13 cellular contexts compared by ENCODE assay signal in genomic region chr11:77672276-77672675, GRCh38. TPM values are rescaled to one million over a fixed set of nuclear protein-coding genes. Genes with fewer than 3 reads are reported as not detected.
DNase-seq lines count a peak whose midpoint lies in the region; ATAC-seq and TF ChIP-seq lines count a peak whose summit lies in the region.
"Had no signal": no experiment of that assay in that cellular context is flagged by ENCODE, and none has a peak within 500 bp of the region (broad histone marks: within the 10 kb centered on the region; RNA-seq: fewer than 3 reads in every experiment).

No MANE protein-coding gene starts in this region.

- no peak for TF ChIP-seq CTCF in activated CD8-positive, alpha-beta T cell treated with anti-CD3 and anti-CD28 coated beads for 36 hours (IDR thresholded peaks at IDR 0.05)
- TF ChIP-seq CTCF in foreskin fibroblast (IDR thresholded peaks at IDR 0.05; ENCODE audit: low read depth, low read length), result no peak
- TF ChIP-seq CTCF in transverse colon (IDR thresholded peaks at IDR 0.05), result no peak
- TF ChIP-seq CTCF in esophagus muscularis mucosa (IDR thresholded peaks at IDR 0.05), result no peak
- no peak for TF ChIP-seq CTCF in testis (IDR thresholded peaks at IDR 0.05)

- H3K27me3 ChIP-seq in transverse colon, result no peaks in the 10 kb centered on the region
- no peaks in the 10 kb centered on the region for H3K27me3 ChIP-seq in esophagus muscularis mucosa
- no peaks in the 10 kb centered on the region for H3K27me3 ChIP-seq in testis
- H3K27me3 ChIP-seq: ovary had no signal

- TF ChIP-seq EP300 in transverse colon (IDR thresholded peaks at IDR 0.05; ENCODE audit: low read depth), result no peak
- TF ChIP-seq EP300 in esophagus muscularis mucosa (IDR thresholded peaks at IDR 0.05), result no peak

- H3K36me3 ChIP-seq in transverse colon (peaks cover 0 to 67% (median 17%) of the 10 kb centered on the region in 4 donors), esophagus muscularis mucosa (peaks cover 66 to 99% (median 93%) of the 10 kb centered on the region in 4 donors), testis (ENCODE audit: low read depth, missing control alignments) (no peaks in the 10 kb centered on the region)
- H3K36me3 ChIP-seq: ovary had no signal

- no peaks in the 10 kb centered on the region for H3K27me3 Mint-ChIP-seq in activated CD8-positive, alpha-beta T cell treated with anti-CD3 and anti-CD28 coated beads for 36 hours
- H3K27me3 Mint-ChIP-seq in activated CD8-positive, alpha-beta T cell treated with anti-CD3 and anti-CD28 coated beads, Interleukin-2, amount 10 ng/mL, durations not matched to agents 7 days and 5 days (ENCODE audit: low read depth), result no peaks in the 10 kb centered on the region

- peaks cover 50% of the 10 kb centered on the region for H3K36me3 Mint-ChIP-seq in activated CD8-positive, alpha-beta T cell treated with anti-CD3 and anti-CD28 coated beads for 36 hours (ENCODE audit: low read depth)
- H3K36me3 Mint-ChIP-seq in activated CD8-positive, alpha-beta T cell treated with anti-CD3 and anti-CD28 coated beads, Interleukin-2, amount 10 ng/mL, durations not matched to agents 7 days and 5 days (ENCODE audit: low read depth), result peaks cover 65% of the 10 kb centered on the region

- no peaks in the 10 kb centered on the region for H3K9me3 Mint-ChIP-seq in activated CD8-positive, alpha-beta T cell treated with anti-CD3 and anti-CD28 coated beads for 36 hours
- no peaks in the 10 kb centered on the region for H3K9me3 Mint-ChIP-seq in activated CD8-positive, alpha-beta T cell treated with anti-CD3 and anti-CD28 coated beads, Interleukin-2, amount 10 ng/mL, durations not matched to agents 7 days and 5 days (ENCODE audit: insufficient read depth)

- H3K9me3 ChIP-seq in transverse colon (no peaks in the 10 kb centered on the region), esophagus muscularis mucosa (no peaks in the 10 kb centered on the region), testis (no peaks in the 10 kb centered on the region)
- H3K9me3 ChIP-seq: ovary, thoracic aorta had no signal

- POLR2A ChIA-PET in activated CD8-positive, alpha-beta T cell treated with anti-CD3 and anti-CD28 coated beads for 36 hours (lab: Charles Lee), result no interaction called here
- POLR2A ChIA-PET in activated CD8-positive, alpha-beta T cell treated with anti-CD3 and anti-CD28 coated beads, Interleukin-2, amount 10 ng/mL, durations not matched to agents 7 days and 5 days (lab: Charles Lee), result no interaction called here

- H3K4me1 ChIP-seq in transverse colon, result peaks cover 0 to 32% (median 11%) of the 10 kb centered on the region in 4 donors
- H3K4me1 ChIP-seq in esophagus muscularis mucosa, result no peaks in the 10 kb centered on the region
- no peaks in the 10 kb centered on the region for H3K4me1 ChIP-seq in testis

- DNase-seq in activated CD8-positive, alpha-beta T cell treated with anti-CD3 and anti-CD28 coated beads for 36 hours, result no peak
- DNase-seq in activated CD8-positive, alpha-beta T cell treated with anti-CD3 and anti-CD28 coated beads, Interleukin-2, amount 10 ng/mL, durations not matched to agents 7 days and 5 days, result no peak
- peak; percentile 54 for DNase-seq in T1000 (lab: John Stamatoyannopoulos, UW)
- DNase-seq in foreskin fibroblast, result peak; percentile 90 to 92
- peak; percentile 61 for DNase-seq in transverse colon
- no peak for DNase-seq in esophagus muscularis mucosa (ENCODE audit: extremely low spot score)
- DNase-seq in testis, result no peak
- no peak for DNase-seq in MV-4-11 (lab: John Stamatoyannopoulos, UW)
- DNase-seq: NCI-H1048, NCI-H69, ovary, SW 1271 had no signal

- no peak for ATAC-seq in activated CD8-positive, alpha-beta T cell treated with anti-CD3 and anti-CD28 coated beads for 36 hours
- no peak for ATAC-seq in activated CD8-positive, alpha-beta T cell treated with anti-CD3 and anti-CD28 coated beads, Interleukin-2, amount 10 ng/mL, durations not matched to agents 7 days and 5 days

- CTCF ChIA-PET in activated CD8-positive, alpha-beta T cell treated with anti-CD3 and anti-CD28 coated beads for 36 hours (lab: Charles Lee), result interaction anchor here (1.4 kb wide), 1 partner anchor 327 kb away, joined by 3 read pairs; no protein-coding TSS in a partner anchor
- CTCF ChIA-PET in activated CD8-positive, alpha-beta T cell treated with anti-CD3 and anti-CD28 coated beads, Interleukin-2, amount 10 ng/mL, durations not matched to agents 7 days and 5 days (lab: Charles Lee), result no interaction called here

- peak overlapping the region; percentile 8 for H3K27ac Mint-ChIP-seq in activated CD8-positive, alpha-beta T cell treated with anti-CD3 and anti-CD28 coated beads for 36 hours
- H3K27ac Mint-ChIP-seq in activated CD8-positive, alpha-beta T cell treated with anti-CD3 and anti-CD28 coated beads, Interleukin-2, amount 10 ng/mL, durations not matched to agents 7 days and 5 days, result no peak overlapping the region

- in situ Hi-C loops in transverse colon (cut with MboI; ENCODE audit: low pct_ligation_motif_present in 1 of 4, low pct_unique_long_range_greater_than_20kb in 1 of 4, low sequenced_read_pairs in 3 of 4), result no loop called here

- H3K4me1 Mint-ChIP-seq in activated CD8-positive, alpha-beta T cell treated with anti-CD3 and anti-CD28 coated beads for 36 hours (ENCODE audit: low read depth), result no peaks in the 10 kb centered on the region
- no peaks in the 10 kb centered on the region for H3K4me1 Mint-ChIP-seq in activated CD8-positive, alpha-beta T cell treated with anti-CD3 and anti-CD28 coated beads, Interleukin-2, amount 10 ng/mL, durations not matched to agents 7 days and 5 days (ENCODE audit: low read depth)

- H3K27ac ChIP-seq in transverse colon, result peak overlapping the region; percentile 63 to 67 (median 66)
- no peak overlapping the region for H3K27ac ChIP-seq in esophagus muscularis mucosa (replicated peaks in 1 of 4)
- H3K27ac ChIP-seq in testis, result no peak overlapping the region
- H3K27ac ChIP-seq: ovary, thoracic aorta had no signal

- TF ChIP-seq POLR2A in transverse colon (IDR thresholded peaks at IDR 0.05), result no peak
- TF ChIP-seq POLR2A in esophagus muscularis mucosa (IDR thresholded peaks at IDR 0.05; ENCODE audit: low read depth), result no peak
- no peak for TF ChIP-seq POLR2A in testis (IDR thresholded peaks at IDR 0.05)

- H3K4me3 ChIP-seq in foreskin fibroblast (ENCODE audit: low read depth in 1 of 2, low read length in 2 of 2), result no peak overlapping the region
- no peak overlapping the region for H3K4me3 ChIP-seq in transverse colon
- H3K4me3 ChIP-seq in esophagus muscularis mucosa, result no peak overlapping the region
- no peak overlapping the region for H3K4me3 ChIP-seq in testis
- H3K4me3 ChIP-seq: ovary, thoracic aorta had no signal

- intact Hi-C loops in activated CD8-positive, alpha-beta T cell treated with anti-CD3 and anti-CD28 coated beads for 36 hours (cut with micrococcal nuclease), result no loop called here
- intact Hi-C loops in transverse colon (cut with DNase I; ENCODE audit: low total_unique reads) (no loop called here), esophagus muscularis mucosa (cut with DNase I) (no loop called here), testis (cut with DNase I; ENCODE audit: low total_unique reads) (no loop called here)

- 40 to 67% methylated on average over 1 of the region's 1 CpG for WGBS in transverse colon (ENCODE audit: low coverage in 1 of 2), 2 donors
- WGBS in esophagus muscularis mucosa, result 100% methylated on average over 1 of the region's 1 CpG
- WGBS in testis, 2 donors, result 95 to 97% methylated on average over 1 of the region's 1 CpG

- H3K4me3 Mint-ChIP-seq in activated CD8-positive, alpha-beta T cell treated with anti-CD3 and anti-CD28 coated beads for 36 hours, result no peak overlapping the region
- H3K4me3 Mint-ChIP-seq in activated CD8-positive, alpha-beta T cell treated with anti-CD3 and anti-CD28 coated beads, Interleukin-2, amount 10 ng/mL, durations not matched to agents 7 days and 5 days, result no peak overlapping the region

RNA-seq across cellular contexts. Expression of gene CLNS1A, which starts 34.7 kb away (rescaled TPM):
- total RNA-seq in activated CD8-positive, alpha-beta T cell treated with anti-CD3 and anti-CD28 coated beads for 36 hours, result 100 to 1,000 TPM; 186 to 189 TPM
- total RNA-seq in activated CD8-positive, alpha-beta T cell treated with anti-CD3 and anti-CD28 coated beads, Interleukin-2, amount 10 ng/mL, durations not matched to agents 7 days and 5 days, result 100 to 1,000 TPM in 1 of 2 experiments, 10 to 100 TPM in 1; 99.9 to 103 TPM
- total RNA-seq in transverse colon (10 to 100 TPM in 3 of 4 donors, 1 to 10 TPM in 1; 9.4 to 96.3 (median 60.6) TPM), esophagus muscularis mucosa (10 to 100 TPM; 50.5 to 78.0 (median 72.7) TPM), testis (10 to 100 TPM; 42.6 to 92.6 TPM)
- 101 TPM for polyA plus RNA-seq in testis (ENCODE audit: insufficient read depth, low read depth, low replicate concordance)

Comparison
In these comparisons a context has a peak if more than half of its experiments do, and no peak if none do; other contexts are left out.
1. DNase-seq: peak in T1000 (single experiment), foreskin fibroblast (2 of 2) and transverse colon (single experiment); none in activated CD8-positive, alpha-beta T cell treated with anti-CD3 and anti-CD28 coated beads for 36 hours (single experiment), activated CD8-positive, alpha-beta T cell treated with anti-CD3 and anti-CD28 coated beads, Interleukin-2, amount 10 ng/mL, durations not matched to agents 7 days and 5 days (single experiment), esophagus muscularis mucosa (single experiment), testis (single experiment) and MV-4-11 (single experiment).
2. H3K27ac ChIP-seq: peak in transverse colon (4 of 4); none in esophagus muscularis mucosa (0 of 4) and testis (0 of 2).